Comparison of ENCODE assay signal across 33 cellular contexts in the genomic region with DNA sequence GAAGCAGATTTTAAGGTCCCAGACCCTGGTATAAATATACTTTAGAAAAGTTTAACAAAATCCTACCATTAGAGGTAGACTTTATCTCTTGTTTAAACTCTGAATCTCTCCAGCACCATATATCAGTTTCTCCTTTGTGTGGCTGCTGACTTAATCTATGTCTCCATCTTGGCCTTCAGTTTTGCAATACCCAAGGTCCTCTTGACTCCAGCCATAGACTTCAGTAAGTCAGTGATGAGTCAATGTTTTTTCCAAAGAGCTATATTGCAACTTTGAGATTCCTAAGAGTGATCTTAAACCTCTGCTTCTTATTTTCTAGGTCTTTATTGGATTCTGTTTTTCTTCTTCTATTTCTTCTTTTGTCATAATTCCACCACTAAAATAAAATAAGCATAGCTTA. TPM values are rescaled to one million over a fixed set of nuclear protein-coding genes. Genes with fewer than 3 reads are reported as not detected.
A peak's percentile ranks its signal among the peaks of the same experiment; 100 is the strongest.
DNase-seq lines count a peak whose midpoint lies in the region; ATAC-seq and TF ChIP-seq lines count a peak whose summit lies in the region.
"Had no signal": no experiment of that assay in that cellular context is flagged by ENCODE, and none has a peak within 500 bp of the region (broad histone marks: within the 10 kb centered on the region; RNA-seq: fewer than 3 reads in every experiment).

No MANE protein-coding gene starts in this region.

- no peaks in the 10 kb centered on the region for H3K27me3 ChIP-seq in foreskin keratinocyte
- H3K27me3 ChIP-seq: ascending aorta, gastrocnemius medialis, uterus had no signal

- DNase-seq in GF-D8 (lab: John Stamatoyannopoulos, UW), result peak; percentile 72
- DNase-seq in NCI-H226, result peak; percentile 55
- DNase-seq in astrocyte of the spinal cord (ENCODE audit: low read depth, low spot score), result peak; percentile 10
- peak; percentile 19 to 59 for DNase-seq in foreskin keratinocyte
- DNase-seq in KG1 (lab: John Stamatoyannopoulos, UW), result no peak
- DNase-seq in NCI-H1694 (lab: John Stamatoyannopoulos, UW), result no peak
- DNase-seq: activated CD4-positive, alpha-beta T cell treated with anti-CD3 and anti-CD28 coated beads, Interleukin-2, amount 50 U/mL, for 1 hour; activated CD8-positive, alpha-beta memory T cell treated with anti-CD3 and anti-CD28 coated beads, Interleukin-2, amount 50 U/mL, for 4 hours; activated naive CD4-positive, alpha-beta T cell treated with anti-CD3 and anti-CD28 coated beads, Interleukin-2, amount 50 U/mL, for 16 hours; DMS79; effector CD4-positive, alpha-beta T cell; erythroblast; gastrocnemius medialis; GOT3; hypothalamus; left ventricle myocardium inferior; naive thymus-derived CD4-positive, alpha-beta T cell; NCI-H1105; NCI-H2081 treated with DMSO at 0.1 percent for 48 hours; NCI-H510A treated with DMSO at 0.1 percent for 48 hours; occipital lobe; SK-N-SH; small intestine; stimulated activated CD4-positive, alpha-beta T cell treated with anti-CD3 and anti-CD28 coated beads, Interleukin-2, amount 100 ng/mL, for 24 hours; uterus had no signal

- no peak overlapping the region for H3K27ac ChIP-seq in foreskin keratinocyte
- H3K27ac ChIP-seq: ascending aorta, gastrocnemius medialis, left ventricle myocardium inferior, uterus had no signal

- no peaks in the 10 kb centered on the region for H3K4me1 ChIP-seq in foreskin keratinocyte
- H3K4me1 ChIP-seq: ascending aorta, gastrocnemius medialis, left ventricle myocardium inferior, uterus had no signal

- TF ChIP-seq CTCF in astrocyte of the spinal cord (IDR thresholded peaks at IDR 0.05; ENCODE audit: low read depth, low read length) (no peak), foreskin keratinocyte (conservative IDR thresholded peaks at IDR 0.05) (no peak)

- in situ Hi-C loops in astrocyte of the spinal cord (cut with HindIII; ENCODE audit: low sequenced_read_pairs), result no loop called here

- H3K4me3 ChIP-seq in astrocyte of the spinal cord (ENCODE audit: low read depth, low read length), result no peak overlapping the region
- H3K4me3 ChIP-seq: ascending aorta, gastrocnemius medialis, left ventricle myocardium inferior, uterus had no signal

- peak; percentile 35 for ATAC-seq in foreskin keratinocyte
- no peak for ATAC-seq in GM19463 (IDR thresholded peaks at IDR 0.05; ENCODE audit: unreplicated experiment)
- no peak for ATAC-seq in HG02678 (IDR thresholded peaks at IDR 0.05; ENCODE audit: unreplicated experiment)
- ATAC-seq: gastrocnemius medialis; naive thymus-derived CD4-positive, alpha-beta T cell had no signal

RNA-seq across cellular contexts. Expression of a gene that starts 50.8 kb away (rescaled TPM):
- total RNA-seq in foreskin keratinocyte, result 0.60 and 0.78 TPM in 2 replicates
- polyA plus RNA-seq in foreskin keratinocyte, result 0.22 and 0.25 TPM in 2 replicates
- total RNA-seq: A673; HT-29; naive thymus-derived CD4-positive, alpha-beta T cell; pulmonary artery endothelial cell; RPMI7951; T-helper 2 cell treated with Interferon-gamma antibody and Interleukin-4, amounts not matched to agents 100 ng/mL and 5 ng/mL, for 36 hours had no signal
- polyA plus RNA-seq: naive thymus-derived CD4-positive, alpha-beta T cell had no signal

Comparison
In these comparisons a context has a peak if more than half of its experiments do, and no peak if none do; other contexts are left out.
1. DNase-seq: peak in GF-D8 (single experiment), NCI-H226 (single experiment), astrocyte of the spinal cord (single experiment) and foreskin keratinocyte (2 of 2); none in KG1 (single experiment) and NCI-H1694 (single experiment).